In the genomic region with DNA sequence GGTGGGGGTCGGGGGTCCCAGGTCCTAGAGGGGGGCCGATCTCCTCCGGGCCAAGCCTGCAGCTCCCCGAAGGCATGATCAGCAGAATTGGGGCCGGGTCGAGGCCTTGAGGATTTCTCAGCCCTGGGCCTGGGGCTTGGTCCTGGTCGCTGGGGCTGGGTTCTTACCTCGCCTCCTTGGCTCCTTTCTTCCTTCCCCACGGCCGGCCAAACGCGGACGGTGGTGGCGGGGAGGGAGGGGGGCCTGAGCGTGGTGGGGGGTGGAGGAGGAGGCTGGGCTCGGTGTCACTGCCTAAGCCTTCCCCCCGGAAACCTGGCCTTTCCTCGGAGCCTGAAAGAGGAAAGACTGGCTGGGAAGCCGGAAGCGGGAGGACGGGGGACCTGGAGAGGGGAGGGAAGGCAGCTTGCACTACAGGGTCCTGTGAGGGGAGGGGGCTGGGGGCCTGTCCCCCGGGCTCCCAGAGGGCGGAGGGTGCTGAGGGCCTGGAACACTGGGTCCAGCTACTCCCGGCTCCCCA, we compare ENCODE assay signal across 8 cellular contexts.
DNase-seq lines count a peak whose midpoint lies in the region; ATAC-seq and TF ChIP-seq lines count a peak whose summit lies in the region.

Gene ZNF579 (minus strand): TSS at position 221 of the 517 bp plus-strand sequence. CDS start 1,209 bp downstream, outside the sequence.

- H3K27me3 ChIP-seq in BLaER1, result no peaks in the 10 kb centered on the region

- peak within 1 kb of the TSS; percentile 85 for H3K9ac ChIP-seq in BLaER1

- peaks cover 35% of the 10 kb centered on the region for H3K4me1 ChIP-seq in BLaER1

- peaks cover 37% of the 10 kb centered on the region for H3K36me3 ChIP-seq in BLaER1

- no peak for ATAC-seq in GM19455 (IDR thresholded peaks at IDR 0.05; ENCODE audit: unreplicated experiment)

- H3K9me3 ChIP-seq in BLaER1, result no peaks in the 10 kb centered on the region

- H3K4me3 ChIP-seq in BLaER1 (peak within 1 kb of the TSS; percentile 80), WI38 (ENCODE audit: low read depth, low read length) (peak within 1 kb of the TSS; percentile 82)

- H3K27ac ChIP-seq in BLaER1, result peak within 1 kb of the TSS; percentile 85
- peak within 1 kb of the TSS; percentile 93 for H3K27ac ChIP-seq in caudate nucleus (ENCODE audit: low read depth, low read length)

- TF ChIP-seq CTCF in WI38 (IDR thresholded peaks at IDR 0.05; ENCODE audit: low read depth, low read length), result no peak

- DNase-seq in HCEC 1CT, result peak; percentile 76
- peak; percentile 88 for DNase-seq in NCI-H2196 (lab: John Stamatoyannopoulos, UW; ENCODE audit: unreplicated experiment)
- DNase-seq in caudate nucleus (lab: John Stamatoyannopoulos, UW), result peak in 59 of 61 donors; percentile 23 to 92 (median 83)
- DNase-seq in islet precursor cell, result peak; percentile 91
- peak; percentile 67 for DNase-seq in smooth muscle cell of the brain vasculature (ENCODE audit: low read depth, low spot score)

- H4K20me1 ChIP-seq in BLaER1, result peaks cover 15% of the 10 kb centered on the region

- H3K4me2 ChIP-seq in BLaER1, result peak within 1 kb of the TSS; percentile 94
